In the genomic region with DNA sequence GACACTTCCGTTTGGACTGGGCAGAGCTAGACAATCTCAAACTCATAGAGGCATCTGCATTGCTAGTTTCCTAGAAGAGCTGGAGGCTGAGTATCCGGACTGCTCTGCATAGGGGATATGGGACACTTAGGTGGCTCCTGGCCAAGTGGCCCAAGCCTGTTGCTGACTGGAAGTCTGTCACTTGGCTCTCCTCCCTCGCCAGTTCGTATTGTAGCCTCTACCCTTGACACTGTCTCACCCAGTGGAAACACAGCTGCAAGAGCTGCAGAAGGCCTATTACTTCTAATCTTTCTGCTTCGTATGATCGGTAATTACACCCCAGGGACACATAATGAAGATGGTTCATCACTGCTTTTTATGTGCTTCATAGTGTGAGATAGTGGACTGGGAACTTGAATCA, we compare ENCODE assay signal across 18 cellular contexts. TPM values are rescaled to one million over a fixed set of nuclear protein-coding genes. Genes with fewer than 3 reads are reported as not detected.
A peak's percentile ranks its signal among the peaks of the same experiment; 100 is the strongest.
DNase-seq lines count a peak whose midpoint lies in the region; ATAC-seq and TF ChIP-seq lines count a peak whose summit lies in the region.
"Had no signal": no experiment of that assay in that cellular context is flagged by ENCODE, and none has a peak within 500 bp of the region (broad histone marks: within the 10 kb centered on the region; RNA-seq: fewer than 3 reads in every experiment).

No MANE protein-coding gene starts in this region.

- intact Hi-C loops in ascending aorta (cut with DNase I) = no loop called here
- intact Hi-C loops in right cardiac atrium (cut with DNase I) = no loop called here
- intact Hi-C loops in sciatic nerve (cut with DNase I) = no loop called here
- intact Hi-C loops in naive thymus-derived CD4-positive, alpha-beta T cell (cut with micrococcal nuclease) = no loop called here

- H3K9me3 Mint-ChIP-seq in naive thymus-derived CD4-positive, alpha-beta T cell = peaks cover 0 to 5% (median under 1%) of the 10 kb centered on the region in 11 donors
- no peaks in the 10 kb centered on the region for H3K9me3 Mint-ChIP-seq in effector memory CD8-positive, alpha-beta T cell
- H3K9me3 Mint-ChIP-seq: natural killer cell had no signal

- H3K36me3 ChIP-seq in BE2C = no peaks in the 10 kb centered on the region
- no peaks in the 10 kb centered on the region for H3K36me3 ChIP-seq in ascending aorta
- H3K36me3 ChIP-seq in naive thymus-derived CD4-positive, alpha-beta T cell (ENCODE audit: control insufficient read depth in 2 of 3, insufficient read depth in 3 of 3, low read length in 3 of 3) = no peaks in the 10 kb centered on the region
- H3K36me3 ChIP-seq: SJSA1 had no signal

- POLR2A ChIA-PET in naive thymus-derived CD4-positive, alpha-beta T cell (lab: Charles Lee) = no interaction called here

- H3K27me3 ChIP-seq in BE2C (no peaks in the 10 kb centered on the region), ascending aorta (no peaks in the 10 kb centered on the region), right cardiac atrium (ENCODE audit: control insufficient read depth, insufficient read depth) (no peaks in the 10 kb centered on the region)
- no peaks in the 10 kb centered on the region for H3K27me3 ChIP-seq in naive thymus-derived CD4-positive, alpha-beta T cell (ENCODE audit: control insufficient read depth in 2 of 2, insufficient read depth in 2 of 2, low read length in 2 of 2)
- H3K27me3 ChIP-seq: SJSA1 had no signal

- 23% methylated on average over 6 of the region's 6 CpGs for WGBS in right cardiac atrium

- no peak overlapping the region for H3K4me3 ChIP-seq in BE2C (ENCODE audit: low read depth, low read length)
- peak overlapping the region in 1 of 2 donors; percentile 4 for H3K4me3 ChIP-seq in ascending aorta
- no peak overlapping the region for H3K4me3 ChIP-seq in right cardiac atrium (ENCODE audit: low read length)
- no peak overlapping the region for H3K4me3 ChIP-seq in naive thymus-derived CD4-positive, alpha-beta T cell (ENCODE audit: low read length)
- H3K4me3 ChIP-seq: SJSA1 had no signal

- peak overlapping the region; percentile 47 to 68 for H3K27ac ChIP-seq in ascending aorta
- H3K27ac ChIP-seq in right cardiac atrium (ENCODE audit: low read length) = peak overlapping the region; percentile 59
- H3K27ac ChIP-seq in naive thymus-derived CD4-positive, alpha-beta T cell (ENCODE audit: low read depth, low read length) = no peak overlapping the region
- H3K27ac ChIP-seq: SJSA1 had no signal

- DNase-seq in BE2C = peak; percentile 91
- peak in 1 of 2 donors; percentile 75 for DNase-seq in ascending aorta (ENCODE audit: low spot score in 2 of 2)
- DNase-seq in right cardiac atrium = peak; percentile 84 to 93 (median 90)
- peak; percentile 81 for DNase-seq in sciatic nerve (ENCODE audit: low spot score)
- no peak for DNase-seq in mesenteric fat pad (ENCODE audit: low spot score)
- DNase-seq in GM03348 (ENCODE audit: low spot score) = no peak
- no peak for DNase-seq in naive thymus-derived CD4-positive, alpha-beta T cell
- no peak for DNase-seq in effector memory CD8-positive, alpha-beta T cell
- DNase-seq: activated CD8-positive, alpha-beta T cell treated with anti-CD3 and anti-CD28 coated beads, Interleukin-2, amount 10 ng/mL, durations not matched to agents 7 days and 5 days; activated gamma-delta T cell treated with Interleukin-2 at 50 U/mL for 16 hours; COR-L47; GF-D8; GOT3; natural killer cell; NCI-H2081; small intestine had no signal

- no peaks in the 10 kb centered on the region for H3K27me3 Mint-ChIP-seq in naive thymus-derived CD4-positive, alpha-beta T cell
- no peaks in the 10 kb centered on the region for H3K27me3 Mint-ChIP-seq in effector memory CD8-positive, alpha-beta T cell
- H3K27me3 Mint-ChIP-seq: brain had no signal

- peaks cover 0 to 8% (median 0%) of the 10 kb centered on the region in 5 donors for H3K36me3 Mint-ChIP-seq in naive thymus-derived CD4-positive, alpha-beta T cell
- no peaks in the 10 kb centered on the region for H3K36me3 Mint-ChIP-seq in effector memory CD8-positive, alpha-beta T cell (ENCODE audit: insufficient read depth)
- H3K36me3 Mint-ChIP-seq: brain, natural killer cell had no signal

- CTCF ChIA-PET in naive thymus-derived CD4-positive, alpha-beta T cell (lab: Charles Lee) = no interaction called here

- H3K27ac Mint-ChIP-seq in naive thymus-derived CD4-positive, alpha-beta T cell = no peak overlapping the region
- no peak overlapping the region for H3K27ac Mint-ChIP-seq in effector memory CD8-positive, alpha-beta T cell
- H3K27ac Mint-ChIP-seq: activated CD8-positive, alpha-beta T cell treated with anti-CD3 and anti-CD28 coated beads, Interleukin-2, amount 10 ng/mL, durations not matched to agents 7 days and 5 days; natural killer cell had no signal

- H3K4me3 Mint-ChIP-seq in naive thymus-derived CD4-positive, alpha-beta T cell = no peak overlapping the region
- no peak overlapping the region for H3K4me3 Mint-ChIP-seq in effector memory CD8-positive, alpha-beta T cell
- H3K4me3 Mint-ChIP-seq: activated CD8-positive, alpha-beta T cell treated with anti-CD3 and anti-CD28 coated beads, Interleukin-2, amount 10 ng/mL, durations not matched to agents 7 days and 5 days; brain; natural killer cell had no signal

- TF ChIP-seq CTCF in BE2C (IDR thresholded peaks at IDR 0.05; ENCODE audit: low read depth, low read length) = no peak
- TF ChIP-seq CTCF in ascending aorta (IDR thresholded peaks at IDR 0.05) = no peak

- ATAC-seq in right cardiac atrium (peak; percentile 96 to 97), sciatic nerve (peak; percentile 95)
- no peak for ATAC-seq in naive thymus-derived CD4-positive, alpha-beta T cell
- ATAC-seq in effector memory CD8-positive, alpha-beta T cell (replicated peaks) = no peak
- ATAC-seq: activated CD8-positive, alpha-beta T cell treated with anti-CD3 and anti-CD28 coated beads, Interleukin-2, amount 10 ng/mL, durations not matched to agents 7 days and 5 days; natural killer cell had no signal

- no peaks in the 10 kb centered on the region; the same call in 1 of the 2 replicates for H3K9me3 ChIP-seq in BE2C
- H3K9me3 ChIP-seq in ascending aorta = no peaks in the 10 kb centered on the region
- no peaks in the 10 kb centered on the region for H3K9me3 ChIP-seq in right cardiac atrium (ENCODE audit: control insufficient read depth, low read length)
- no peaks in the 10 kb centered on the region for H3K9me3 ChIP-seq in naive thymus-derived CD4-positive, alpha-beta T cell (ENCODE audit: control insufficient read depth in 2 of 3, low read length in 3 of 3)
- H3K9me3 ChIP-seq: SJSA1 had no signal

- H3K4me1 ChIP-seq in BE2C (peaks cover 21% of the 10 kb centered on the region), ascending aorta (peaks cover 6 to 30% of the 10 kb centered on the region in 2 donors), right cardiac atrium (ENCODE audit: control insufficient read depth, insufficient read depth, low read length) (peaks cover 5% of the 10 kb centered on the region)
- H3K4me1 ChIP-seq in naive thymus-derived CD4-positive, alpha-beta T cell (ENCODE audit: control insufficient read depth in 2 of 2, insufficient read depth in 2 of 2, low read length in 2 of 2) = no peaks in the 10 kb centered on the region
- H3K4me1 ChIP-seq: SJSA1 had no signal

- peaks cover 4 to 10% (median 7%) of the 10 kb centered on the region in 7 donors for H3K4me1 Mint-ChIP-seq in naive thymus-derived CD4-positive, alpha-beta T cell
- peaks cover 8% of the 10 kb centered on the region in 2 donors for H3K4me1 Mint-ChIP-seq in effector memory CD8-positive, alpha-beta T cell (ENCODE audit: low read depth in 2 of 2)
- H3K4me1 Mint-ChIP-seq: brain had no signal

RNA-seq across cellular contexts. Expression of a gene that starts 34.7 kb away (rescaled TPM):
- polyA plus RNA-seq in BE2C (2012; ENCODE audit: insufficient read depth, insufficient read length, low read depth) = 10.5 TPM
- 42.7 TPM for total RNA-seq in ascending aorta
- 10 to 100 TPM; 22.2 to 42.4 (median 29.4) TPM for total RNA-seq in right cardiac atrium
- polyA plus RNA-seq in right cardiac atrium = 6.6 TPM
- total RNA-seq in sciatic nerve = 104 TPM
- total RNA-seq in mesenteric fat pad = 62.3 TPM
- total RNA-seq in naive thymus-derived CD4-positive, alpha-beta T cell = 1 to 10 TPM in 4 of 5 experiments, under 1 TPM in 1; 0.92 to 8.7 (median 2.4) TPM
- 1 to 10 TPM; 1.6 to 1.8 TPM for polyA plus RNA-seq in naive thymus-derived CD4-positive, alpha-beta T cell

RNA-seq across cellular contexts. Expression of a gene that starts 34.7 kb away (rescaled TPM):
- polyA plus RNA-seq in BE2C (2012; ENCODE audit: insufficient read depth, insufficient read length, low read depth) = 91.5 TPM
- total RNA-seq in ascending aorta = 39.1 TPM
- 10 to 100 TPM; 19.1 to 24.3 (median 20.2) TPM for total RNA-seq in right cardiac atrium
- 7.9 TPM for polyA plus RNA-seq in right cardiac atrium
- total RNA-seq in sciatic nerve = 48.9 TPM
- total RNA-seq in mesenteric fat pad = 36.7 TPM
- 10 to 100 TPM in 2 of 5 experiments, 1 to 10 TPM in 3; 7.7 to 16.8 (median 9.7) TPM for total RNA-seq in naive thymus-derived CD4-positive, alpha-beta T cell
- polyA plus RNA-seq in naive thymus-derived CD4-positive, alpha-beta T cell = 1 to 10 TPM; 4.6 to 6.1 TPM

Comparison
In these comparisons a context has a peak if more than half of its experiments do, and no peak if none do; other contexts are left out.
1. DNase-seq: peak in BE2C (single experiment), right cardiac atrium (3 of 3) and sciatic nerve (single experiment); none in mesenteric fat pad (single experiment), GM03348 (single experiment), naive thymus-derived CD4-positive, alpha-beta T cell (0 of 9) and effector memory CD8-positive, alpha-beta T cell (0 of 3).
2. ATAC-seq: peak in right cardiac atrium (2 of 2) and sciatic nerve (single experiment); none in naive thymus-derived CD4-positive, alpha-beta T cell (single experiment) and effector memory CD8-positive, alpha-beta T cell (single experiment).